In the genomic region with DNA sequence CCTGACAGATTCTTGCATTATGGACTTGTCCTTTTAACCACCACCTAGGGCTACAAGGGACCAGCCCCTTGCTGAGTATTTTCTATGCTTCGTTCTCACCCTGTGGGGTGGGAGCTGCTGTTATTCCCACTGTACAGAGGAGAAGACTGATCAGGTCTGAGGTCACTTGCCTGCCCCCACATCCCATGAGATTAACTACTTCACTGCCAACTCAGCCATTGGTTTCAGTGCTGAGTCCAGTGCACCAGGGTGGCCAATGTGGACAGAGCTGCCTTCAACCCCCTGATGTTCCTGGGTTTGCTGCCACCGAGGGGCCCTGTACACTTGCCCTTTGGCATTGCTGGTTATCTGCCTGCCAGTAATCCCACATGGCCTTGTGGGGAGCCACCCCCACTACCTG, we compare ENCODE assay signal across 18 cellular contexts. TPM values are rescaled to one million over a fixed set of nuclear protein-coding genes. Genes with fewer than 3 reads are reported as not detected.
DNase-seq lines count a peak whose midpoint lies in the region; ATAC-seq and TF ChIP-seq lines count a peak whose summit lies in the region.
"Had no signal": no experiment of that assay in that cellular context is flagged by ENCODE, and none has a peak within 500 bp of the region (broad histone marks: within the 10 kb centered on the region; RNA-seq: fewer than 3 reads in every experiment).

No MANE protein-coding gene starts in this region.

- H3K27me3 ChIP-seq in heart left ventricle: no peaks in the 10 kb centered on the region
- no peaks in the 10 kb centered on the region for H3K27me3 ChIP-seq in naive thymus-derived CD4-positive, alpha-beta T cell (ENCODE audit: control insufficient read depth in 2 of 2, insufficient read depth in 2 of 2, low read length in 2 of 2)

- H3K4me3 ChIP-seq in heart left ventricle: no peak overlapping the region
- H3K4me3 ChIP-seq in naive thymus-derived CD4-positive, alpha-beta T cell (ENCODE audit: low read length): no peak overlapping the region
- H3K4me3 ChIP-seq: A549, GM23338 had no signal

- no peaks in the 10 kb centered on the region for H3K27me3 Mint-ChIP-seq in activated B cell treated with CpG ODN at 0.5 μM for 24 hours
- H3K27me3 Mint-ChIP-seq in naive thymus-derived CD4-positive, alpha-beta T cell: no peaks in the 10 kb centered on the region

- peak overlapping the region; percentile 18 for H3K27ac Mint-ChIP-seq in activated B cell treated with CpG ODN at 0.5 μM for 24 hours
- H3K27ac Mint-ChIP-seq in naive thymus-derived CD4-positive, alpha-beta T cell: peak overlapping the region in 8 of 9 donors; percentile 9 to 63 (median 33)
- peak overlapping the region; percentile 17 for H3K27ac Mint-ChIP-seq in stimulated activated effector memory CD8-positive, alpha-beta T cell treated with anti-CD3 and anti-CD28 coated beads, Interleukin-12 subunit alpha, Interleukin-12 subunit beta, amount 100 ng/mL, for 72 hours
- H3K27ac Mint-ChIP-seq: GM23338 had no signal

- no peaks in the 10 kb centered on the region for H3K9me3 Mint-ChIP-seq in activated B cell treated with CpG ODN at 0.5 μM for 24 hours
- H3K9me3 Mint-ChIP-seq in naive thymus-derived CD4-positive, alpha-beta T cell: no peaks in the 10 kb centered on the region
- H3K9me3 Mint-ChIP-seq in stimulated activated effector memory CD8-positive, alpha-beta T cell treated with anti-CD3 and anti-CD28 coated beads, Interleukin-12 subunit alpha, Interleukin-12 subunit beta, amount 100 ng/mL, for 72 hours: no peaks in the 10 kb centered on the region
- H3K9me3 Mint-ChIP-seq: CD14-positive monocyte, GM23338 had no signal

- POLR2A ChIA-PET in activated B cell treated with CpG ODN at 0.5 μM for 24 hours (lab: Charles Lee): no interaction called here
- POLR2A ChIA-PET in naive thymus-derived CD4-positive, alpha-beta T cell (lab: Charles Lee): interaction anchor here (0.5 to 0.9 kb wide), 4 partner anchors 14 to 1394 kb away, joined by 3 to 4 read pairs (median 3); no protein-coding TSS in a partner anchor

- peaks cover 20% of the 10 kb centered on the region for H3K36me3 Mint-ChIP-seq in activated B cell treated with CpG ODN at 0.5 μM for 24 hours (ENCODE audit: low read depth)
- peaks cover 0 to 3% (median 0%) of the 10 kb centered on the region in 5 donors for H3K36me3 Mint-ChIP-seq in naive thymus-derived CD4-positive, alpha-beta T cell
- peaks cover 16% of the 10 kb centered on the region for H3K36me3 Mint-ChIP-seq in stimulated activated effector memory CD8-positive, alpha-beta T cell treated with anti-CD3 and anti-CD28 coated beads, Interleukin-12 subunit alpha, Interleukin-12 subunit beta, amount 100 ng/mL, for 72 hours

- peaks cover 24 to 91% (median 60%) of the 10 kb centered on the region in 12 donors for H3K4me1 ChIP-seq in heart left ventricle
- H3K4me1 ChIP-seq in naive thymus-derived CD4-positive, alpha-beta T cell (ENCODE audit: control insufficient read depth in 2 of 2, insufficient read depth in 2 of 2, low read length in 2 of 2): peaks cover 0 to 38% of the 10 kb centered on the region in 2 donors

- no peaks in the 10 kb centered on the region for H3K9me3 ChIP-seq in heart left ventricle
- no peaks in the 10 kb centered on the region for H3K9me3 ChIP-seq in naive thymus-derived CD4-positive, alpha-beta T cell (ENCODE audit: control insufficient read depth in 2 of 3, low read length in 3 of 3)
- H3K9me3 ChIP-seq: A549 had no signal

- H3K4me3 Mint-ChIP-seq in activated B cell treated with CpG ODN at 0.5 μM for 24 hours: no peak overlapping the region
- H3K4me3 Mint-ChIP-seq in naive thymus-derived CD4-positive, alpha-beta T cell: no peak overlapping the region
- H3K4me3 Mint-ChIP-seq in stimulated activated effector memory CD8-positive, alpha-beta T cell treated with anti-CD3 and anti-CD28 coated beads, Interleukin-12 subunit alpha, Interleukin-12 subunit beta, amount 100 ng/mL, for 72 hours: no peak overlapping the region
- H3K4me3 Mint-ChIP-seq: CD14-positive monocyte, GM23338 had no signal

- peaks cover 18% of the 10 kb centered on the region for H3K4me1 Mint-ChIP-seq in activated B cell treated with CpG ODN at 0.5 μM for 24 hours
- peaks cover 5 to 49% (median 44%) of the 10 kb centered on the region in 7 donors for H3K4me1 Mint-ChIP-seq in naive thymus-derived CD4-positive, alpha-beta T cell
- peaks cover 10% of the 10 kb centered on the region for H3K4me1 Mint-ChIP-seq in stimulated activated effector memory CD8-positive, alpha-beta T cell treated with anti-CD3 and anti-CD28 coated beads, Interleukin-12 subunit alpha, Interleukin-12 subunit beta, amount 100 ng/mL, for 72 hours

- CTCF ChIA-PET in activated B cell treated with CpG ODN at 0.5 μM for 24 hours (lab: Charles Lee): interaction anchor here (0.6 kb wide), 1 partner anchor 34 kb away, joined by 4 read pairs; no protein-coding TSS in a partner anchor
- CTCF ChIA-PET in naive thymus-derived CD4-positive, alpha-beta T cell (lab: Charles Lee): interaction anchor here (0.7 kb wide), 1 partner anchor 8 kb away, joined by 4 read pairs; no protein-coding TSS in a partner anchor

- no peak for TF ChIP-seq POLR2A in heart left ventricle (IDR thresholded peaks at IDR 0.05)

- no peak for ATAC-seq in heart left ventricle
- no peak for ATAC-seq in left cardiac atrium
- no peak for ATAC-seq in activated B cell treated with CpG ODN at 0.5 μM for 24 hours (ENCODE audit: low read depth)
- no peak for ATAC-seq in naive thymus-derived CD4-positive, alpha-beta T cell
- ATAC-seq in stimulated activated effector memory CD8-positive, alpha-beta T cell treated with anti-CD3 and anti-CD28 coated beads, Interleukin-12 subunit alpha, Interleukin-12 subunit beta, amount 100 ng/mL, for 72 hours: no peak
- ATAC-seq in GM19351 (IDR thresholded peaks at IDR 0.05; ENCODE audit: unreplicated experiment): no peak
- ATAC-seq: A549, GM23338, Panc1 had no signal

- peak overlapping the region in 9 of 12 donors; percentile 32 to 97 (median 47) for H3K27ac ChIP-seq in heart left ventricle
- H3K27ac ChIP-seq in naive thymus-derived CD4-positive, alpha-beta T cell (ENCODE audit: low read depth, low read length): no peak overlapping the region
- H3K27ac ChIP-seq: A549 had no signal

- 42 to 58% (median 49%) methylated on average over 2 of the region's 2 CpGs for WGBS in heart left ventricle, 4 donors

- intact Hi-C loops in heart left ventricle (cut with DNase I): no loop called here
- intact Hi-C loops in left cardiac atrium (cut with DNase I): no loop called here
- intact Hi-C loops in activated B cell treated with CpG ODN at 0.5 μM for 24 hours (cut with micrococcal nuclease): loop anchor here (10.0 kb wide), 1 partner anchor 316 kb away; a partner anchor contains a TSS
- intact Hi-C loops in naive thymus-derived CD4-positive, alpha-beta T cell (cut with micrococcal nuclease): no loop called here
- intact Hi-C loops in posterior vena cava (cut with DNase I): no loop called here

- TF ChIP-seq CTCF in heart left ventricle (IDR thresholded peaks at IDR 0.05): no peak
- TF ChIP-seq CTCF in activated B cell treated with CpG ODN at 0.5 μM for 24 hours (IDR thresholded peaks at IDR 0.05): no peak

- H3K36me3 ChIP-seq in heart left ventricle: peaks cover 0 to 36% (median 11%) of the 10 kb centered on the region in 9 donors
- H3K36me3 ChIP-seq in naive thymus-derived CD4-positive, alpha-beta T cell (ENCODE audit: control insufficient read depth in 2 of 3, insufficient read depth in 3 of 3, low read length in 3 of 3): peaks cover 0 to 19% (median 0%) of the 10 kb centered on the region in 3 experiments

- DNase-seq in heart left ventricle: peak in 1 of 5 donors; percentile 20
- no peak for DNase-seq in left cardiac atrium
- no peak for DNase-seq in activated B cell treated with CpG ODN at 0.5 μM for 24 hours
- DNase-seq in naive thymus-derived CD4-positive, alpha-beta T cell: no peak
- no peak for DNase-seq in stimulated activated effector memory CD8-positive, alpha-beta T cell treated with anti-CD3 and anti-CD28 coated beads, Interleukin-12 subunit alpha, Interleukin-12 subunit beta, amount 100 ng/mL, for 72 hours (ENCODE audit: low spot score in 2 of 2)
- DNase-seq in posterior vena cava (ENCODE audit: low spot score): no peak
- DNase-seq in NCI-H1417 (lab: John Stamatoyannopoulos, UW): no peak
- DNase-seq: DMS79, Kasumi-1, NCI-H1417 treated with DMSO at 0.1 percent for 48 hours, NCI-H2029, NCI-H510A, SHP77 had no signal

RNA-seq across cellular contexts. Expression of a gene that starts 6.9 kb away (rescaled TPM):
- total RNA-seq in heart left ventricle: 100 to 1,000 TPM; 216 to 554 (median 459) TPM
- 100 to 1,000 TPM; 234 to 327 TPM for polyA plus RNA-seq in heart left ventricle
- 100 to 1,000 TPM; 348 to 418 TPM for total RNA-seq in left cardiac atrium
- total RNA-seq in activated B cell treated with CpG ODN at 0.5 μM for 24 hours: 41.6 and 43.7 TPM in 2 replicates
- total RNA-seq in naive thymus-derived CD4-positive, alpha-beta T cell: 100 to 1,000 TPM in 1 of 5 experiments, 10 to 100 TPM in 4; 41.3 to 101 (median 63.1) TPM
- 1 to 10 TPM; 1.9 to 2.2 TPM for polyA plus RNA-seq in naive thymus-derived CD4-positive, alpha-beta T cell
- total RNA-seq in posterior vena cava: 100 to 1,000 TPM; 101 to 103 TPM

RNA-seq across cellular contexts. Expression of a gene that starts 20.1 kb away (rescaled TPM):
- total RNA-seq in heart left ventricle (10 to 100 TPM; 30.5 to 55.5 (median 38.3) TPM), left cardiac atrium (10 to 100 TPM; 33.4 to 39.1 TPM), activated B cell treated with CpG ODN at 0.5 μM for 24 hours (32.7 and 36.0 TPM in 2 replicates), posterior vena cava (10 to 100 TPM; 22.7 to 23.6 TPM)
- 10 to 100 TPM; 26.7 to 62.6 TPM for polyA plus RNA-seq in heart left ventricle
- 10 to 100 TPM; 32.6 to 87.3 (median 62.5) TPM for total RNA-seq in naive thymus-derived CD4-positive, alpha-beta T cell
- 1 to 10 TPM; 3.0 to 4.0 TPM for polyA plus RNA-seq in naive thymus-derived CD4-positive, alpha-beta T cell

RNA-seq across cellular contexts. Expression of a gene that starts 25.1 kb away (rescaled TPM):
- not detected for total RNA-seq in heart left ventricle
- polyA plus RNA-seq in heart left ventricle: not detected
- not detected for total RNA-seq in left cardiac atrium
- not detected in 2 replicates for total RNA-seq in activated B cell treated with CpG ODN at 0.5 μM for 24 hours
- under 1 TPM in 3 of 5 experiments, not detected in 2; 0.34 to 0.78 (median 0.60) TPM for total RNA-seq in naive thymus-derived CD4-positive, alpha-beta T cell
- not detected for polyA plus RNA-seq in naive thymus-derived CD4-positive, alpha-beta T cell
- not detected for total RNA-seq in posterior vena cava
- total RNA-seq: GM23338 had no signal
- polyA plus RNA-seq: A549, CD14-positive monocyte, GM23338 had no signal

RNA-seq across cellular contexts. Expression of a gene that starts 25.7 kb away (rescaled TPM):
- total RNA-seq in heart left ventricle: 1 to 10 TPM in 4 of 9 donors, under 1 TPM in 5; 0.42 to 7.0 (median 0.91) TPM
- polyA plus RNA-seq in heart left ventricle: 1 to 10 TPM in 1 of 2 donors, under 1 TPM in 1; 0.19 to 1.0 TPM
- total RNA-seq in left cardiac atrium: 1 to 10 TPM in 1 of 2 donors, under 1 TPM in 1; 0.92 to 3.0 TPM
- 3.4 and 3.7 TPM in 2 replicates for total RNA-seq in activated B cell treated with CpG ODN at 0.5 μM for 24 hours
- 10 to 100 TPM in 1 of 5 experiments, 1 to 10 TPM in 3, under 1 TPM in 1; 0.98 to 79.0 (median 2.1) TPM for total RNA-seq in naive thymus-derived CD4-positive, alpha-beta T cell
- polyA plus RNA-seq in naive thymus-derived CD4-positive, alpha-beta T cell: 1 to 10 TPM; 2.4 to 4.5 TPM
- total RNA-seq in posterior vena cava: under 1 TPM; 0.33 to 0.37 TPM

RNA-seq across cellular contexts. Expression of a gene that starts 38.1 kb away (rescaled TPM):
- total RNA-seq in heart left ventricle (10 to 100 TPM in 1 of 9 donors, 1 to 10 TPM in 8; 3.5 to 28.7 (median 5.7) TPM), left cardiac atrium (1 to 10 TPM; 4.6 to 5.7 TPM), activated B cell treated with CpG ODN at 0.5 μM for 24 hours (0.15 and 0.18 TPM in 2 replicates), posterior vena cava (1 to 10 TPM; 1.0 to 1.4 TPM)
- 10 to 100 TPM in 1 of 2 donors, 1 to 10 TPM in 1; 5.7 to 10.0 TPM for polyA plus RNA-seq in heart left ventricle
- total RNA-seq in naive thymus-derived CD4-positive, alpha-beta T cell: 1 to 10 TPM in 2 of 5 experiments, under 1 TPM in 3; 0.58 to 1.9 (median 0.91) TPM
- polyA plus RNA-seq in naive thymus-derived CD4-positive, alpha-beta T cell: under 1 TPM; 0.18 to 0.19 TPM
